Comparison of ENCODE assay signal across 2 cellular contexts in genomic region chr1:225944387-225944786, GRCh38.
TF ChIP-seq lines count a peak whose summit lies in the region.

No MANE protein-coding gene starts in this region.

TF ChIP-seq in HEK293, 187 proteins besides CTCF, POLR2A, EP300 and RAD21:
- TF ChIP-seq ZNF571 (tag by site-specific recombination; IDR thresholded peaks at IDR 0.05) = no peak
- TF ChIP-seq ZIC2 (tag by site-specific recombination; IDR thresholded peaks at IDR 0.05) = peak; percentile 87
- no peak for TF ChIP-seq OSR2 (tag by site-specific recombination; IDR thresholded peaks at IDR 0.05)
- no peak for TF ChIP-seq ZNF677 (tag by site-specific recombination; IDR thresholded peaks at IDR 0.05)
- TF ChIP-seq BCL11B (tag by site-specific recombination; IDR thresholded peaks at IDR 0.05; ENCODE audit: low read depth) = no peak
- TF ChIP-seq EGR2 (tag by site-specific recombination; IDR thresholded peaks at IDR 0.05; ENCODE audit: low read depth) = no peak

TF ChIP-seq in H1, 55 proteins besides CTCF, POLR2A, EP300 and RAD21:
- TF ChIP-seq CHD7 (IDR thresholded peaks at IDR 0.05; ENCODE audit: insufficient replicate concordance, low read length) (no peak), CTBP2 (IDR thresholded peaks at IDR 0.05; ENCODE audit: borderline replicate concordance, insufficient read depth, insufficient read length, low read length) (no peak), SP1 (IDR thresholded peaks at IDR 0.05; ENCODE audit: low read depth, low read length) (no peak), BACH1 (IDR thresholded peaks at IDR 0.05; ENCODE audit: low read length) (no peak), RXRA (IDR thresholded peaks at IDR 0.05; ENCODE audit: insufficient read depth, low read depth, low read length) (no peak), ATF2 (IDR thresholded peaks at IDR 0.05; ENCODE audit: low read length) (no peak), TCF12 (IDR thresholded peaks at IDR 0.05; ENCODE audit: low read depth, low read length) (no peak), SIN3A (conservative IDR thresholded peaks at IDR 0.05 in 1 of 2, IDR thresholded peaks at IDR 0.05 in 1 of 2; ENCODE audit: low read depth in 1 of 2, low read length in 2 of 2) (no peak)
